Comparison of ENCODE assay signal across 8 cellular contexts in the genomic region with DNA sequence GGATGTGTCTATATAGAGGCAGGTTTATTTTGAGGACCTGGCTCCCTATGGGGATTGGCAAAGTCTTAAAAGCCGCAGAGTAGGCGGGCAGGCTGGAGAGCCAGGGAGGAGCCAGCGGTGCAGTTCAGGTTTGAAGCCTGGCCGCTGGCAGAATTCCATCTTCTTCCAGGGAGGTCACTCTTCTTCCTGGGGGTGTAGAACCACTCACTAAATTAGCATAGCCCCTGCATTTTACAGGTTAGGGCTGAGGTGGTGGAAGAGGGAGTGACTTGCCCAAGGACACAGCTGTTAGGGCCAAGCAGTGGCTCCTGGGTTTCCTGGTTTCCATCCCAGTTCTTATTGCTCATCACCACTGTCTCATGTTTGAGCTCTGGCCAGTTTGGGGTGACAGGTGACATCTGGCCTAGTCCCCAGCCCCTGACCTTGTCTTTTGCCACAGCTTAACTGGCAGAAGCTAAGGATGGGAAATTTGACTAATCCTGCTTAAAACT. TPM values are rescaled to one million over a fixed set of nuclear protein-coding genes. Genes with fewer than 3 reads are reported as not detected.
DNase-seq lines count a peak whose midpoint lies in the region; ATAC-seq lines count a peak whose summit lies in the region.

No MANE protein-coding gene starts in this region.

- DNase-seq in SIG-M5 treated with dmso at 0.1 percent for 504 hours (lab: John Stamatoyannopoulos, UW; ENCODE audit: unreplicated experiment), result peak; percentile 16
- no peak for DNase-seq in SIG-M5 (lab: John Stamatoyannopoulos, UW)
- peak; percentile 49 for DNase-seq in NCI-H82 treated with DMSO at 0.1 percent for 48 hours (lab: John Stamatoyannopoulos, UW; ENCODE audit: unreplicated experiment)
- peak; percentile 19 for DNase-seq in activated naive CD8-positive, alpha-beta T cell treated with anti-CD3 and anti-CD28 coated beads, Interleukin-2, amount 50 U/mL, for 24 hours
- peak; percentile 33 to 71 (median 66) for DNase-seq in right cardiac atrium
- DNase-seq in retina, result peak; percentile 33
- no peak for DNase-seq in A172 (ENCODE audit: low spot score)

- H3K9me3 ChIP-seq in right cardiac atrium (ENCODE audit: control insufficient read depth, low read length), result no peaks in the 10 kb centered on the region

- peaks cover 4% of the 10 kb centered on the region for H3K4me1 ChIP-seq in right cardiac atrium (ENCODE audit: control insufficient read depth, insufficient read depth, low read length)

- peak; percentile 51 for ATAC-seq in activated naive CD8-positive, alpha-beta T cell treated with anti-CD3 and anti-CD28 coated beads, Interleukin-2, amount 50 U/mL, for 24 hours
- peak; percentile 44 to 58 for ATAC-seq in right cardiac atrium
- ATAC-seq in GM18873 (IDR thresholded peaks at IDR 0.05; ENCODE audit: low FRiP score, unreplicated experiment), result no peak

- H3K4me3 ChIP-seq in right cardiac atrium (ENCODE audit: low read length), result peak overlapping the region; percentile 95

- peaks cover 20% of the 10 kb centered on the region for H3K4me1 Mint-ChIP-seq in activated naive CD8-positive, alpha-beta T cell treated with anti-CD3 and anti-CD28 coated beads, Interleukin-2, amount 50 U/mL, for 24 hours

- intact Hi-C loops in right cardiac atrium (cut with DNase I), result loop anchor here (5.0 to 10.0 kb wide), 5 partner anchors 57 to 710 kb away; partner anchors contain the start of gene PLA2G2E (in 1 of the 4)

- no peaks in the 10 kb centered on the region for H3K36me3 Mint-ChIP-seq in activated naive CD8-positive, alpha-beta T cell treated with anti-CD3 and anti-CD28 coated beads, Interleukin-2, amount 50 U/mL, for 24 hours (ENCODE audit: low read depth)

- no peaks in the 10 kb centered on the region for H3K27me3 ChIP-seq in right cardiac atrium (ENCODE audit: control insufficient read depth, insufficient read depth)

- peak overlapping the region; percentile 84 for H3K4me3 Mint-ChIP-seq in activated naive CD8-positive, alpha-beta T cell treated with anti-CD3 and anti-CD28 coated beads, Interleukin-2, amount 50 U/mL, for 24 hours

- WGBS in right cardiac atrium, result 9% methylated on average over 4 of the region's 4 CpGs

- H3K9me3 Mint-ChIP-seq in activated naive CD8-positive, alpha-beta T cell treated with anti-CD3 and anti-CD28 coated beads, Interleukin-2, amount 50 U/mL, for 24 hours, result no peaks in the 10 kb centered on the region

- no peak overlapping the region for H3K27ac Mint-ChIP-seq in activated naive CD8-positive, alpha-beta T cell treated with anti-CD3 and anti-CD28 coated beads, Interleukin-2, amount 50 U/mL, for 24 hours

- H3K27ac ChIP-seq in right cardiac atrium (ENCODE audit: low read length), result no peak overlapping the region

- H3K27me3 Mint-ChIP-seq in activated naive CD8-positive, alpha-beta T cell treated with anti-CD3 and anti-CD28 coated beads, Interleukin-2, amount 50 U/mL, for 24 hours, result no peaks in the 10 kb centered on the region

RNA-seq across cellular contexts. Expression of gene PINK1, which starts 1.4 kb away (rescaled TPM):
- 100 to 1,000 TPM; 143 to 161 (median 156) TPM for total RNA-seq in right cardiac atrium
- 215 TPM for polyA plus RNA-seq in right cardiac atrium
- 44.8 and 57.9 TPM in 2 replicates for total RNA-seq in A172 (2014; rRNA removed; shearing (Covaris generic))

RNA-seq across cellular contexts. Expression of gene DDOST, which starts 26.5 kb away (rescaled TPM):
- 100 to 1,000 TPM; 107 to 143 (median 124) TPM for total RNA-seq in right cardiac atrium
- polyA plus RNA-seq in right cardiac atrium, result 123 TPM
- 211 and 238 TPM in 2 replicates for total RNA-seq in A172 (2014; rRNA removed; shearing (Covaris generic))

RNA-seq across cellular contexts. Expression of gene CDA, which starts 45.7 kb away (rescaled TPM):
- total RNA-seq in right cardiac atrium, result 1 to 10 TPM; 2.2 to 3.6 (median 2.4) TPM
- 6.7 TPM for polyA plus RNA-seq in right cardiac atrium
- 0.19 and 0.96 TPM in 2 replicates for total RNA-seq in A172 (2014; rRNA removed; shearing (Covaris generic))

Comparison
In these comparisons a context has a peak if more than half of its experiments do, and no peak if none do; other contexts are left out.
1. DNase-seq: peak in SIG-M5 treated with dmso at 0.1 percent for 504 hours (single experiment), NCI-H82 treated with DMSO at 0.1 percent for 48 hours (single experiment), activated naive CD8-positive, alpha-beta T cell treated with anti-CD3 and anti-CD28 coated beads, Interleukin-2, amount 50 U/mL, for 24 hours (single experiment), right cardiac atrium (3 of 3) and retina (single experiment); none in SIG-M5 (single experiment) and A172 (single experiment).